Comparison of ENCODE assay signal across 8 cellular contexts in genomic region chr10:29448756-29449592, GRCh38.
DNase-seq lines count a peak whose midpoint lies in the region; ATAC-seq and TF ChIP-seq lines count a peak whose summit lies in the region.
"Not testable (repeated sequence)": the region's sequence is repeated elsewhere in the genome, so short reads cannot be mapped to it uniquely, and the experiment has no call there.

No MANE protein-coding gene starts in this region.

- H3K27ac ChIP-seq in breast epithelium = not testable (repeated sequence)

- intact Hi-C loops in breast epithelium (cut with DNase I; ENCODE audit: low total_unique reads) = not testable (repeated sequence)

- not testable (repeated sequence) for H3K27me3 ChIP-seq in breast epithelium

- ATAC-seq in GM19023 (IDR thresholded peaks at IDR 0.05; ENCODE audit: unreplicated experiment) (peak; percentile 91), HG03135 (IDR thresholded peaks at IDR 0.05; ENCODE audit: unreplicated experiment) (peak; percentile 85)

- TF ChIP-seq POLR2A in breast epithelium (IDR thresholded peaks at IDR 0.05) = not testable (repeated sequence)

- DNase-seq in AG10803 (ENCODE audit: low read depth) = peak; percentile 57
- DNase-seq in NCI-H345 treated with DMSO at 0.1 percent for 48 hours (lab: John Stamatoyannopoulos, UW; ENCODE audit: unreplicated experiment) = peak; percentile 37
- DNase-seq in activated CD4-positive, CD25-positive, alpha-beta regulatory T cell treated with anti-CD3 and anti-CD28 coated beads, Interleukin-2, amount 50 U/mL, for 72 hours = peak; percentile 81
- peak; percentile 69 to 90 for DNase-seq in breast epithelium (ENCODE audit: low spot score in 2 of 2)
- peak; percentile 90 for DNase-seq in islet precursor cell
- DNase-seq in stimulated activated CD4-positive, alpha-beta T cell treated with anti-CD3 and anti-CD28 coated beads, Interleukin-15, amount 100 ng/mL, for 1 hour (ENCODE audit: low read depth in 1 of 2, low spot score in 1 of 2) = peak; percentile 33 to 64

- not testable (repeated sequence) for H3K9me3 ChIP-seq in breast epithelium

- H3K4me1 ChIP-seq in breast epithelium = not testable (repeated sequence)

- H3K36me3 ChIP-seq in breast epithelium = not testable (repeated sequence)

- TF ChIP-seq CTCF in AG10803 (conservative IDR thresholded peaks at IDR 0.05; ENCODE audit: low read length) (peak; percentile 70), breast epithelium (IDR thresholded peaks at IDR 0.05) (peak; percentile 46 to 82 (median 65))

- not testable (repeated sequence) for H3K4me3 ChIP-seq in AG10803 (ENCODE audit: low read length); breast epithelium

Comparison
In these comparisons a context has a peak if more than half of its experiments do, and no peak if none do; other contexts are left out.
1. DNase-seq: peak in every context shown above with its lines; median percentile 90 in islet precursor cell; 81 in activated CD4-positive, CD25-positive, alpha-beta regulatory T cell treated with anti-CD3 and anti-CD28 coated beads, Interleukin-2, amount 50 U/mL, for 72 hours; 80 in breast epithelium; 57 in AG10803; 48 in stimulated activated CD4-positive, alpha-beta T cell treated with anti-CD3 and anti-CD28 coated beads, Interleukin-15, amount 100 ng/mL, for 1 hour; 37 in NCI-H345 treated with DMSO at 0.1 percent for 48 hours.